Comparison of ENCODE assay signal across 1 cellular context in the genomic region with DNA sequence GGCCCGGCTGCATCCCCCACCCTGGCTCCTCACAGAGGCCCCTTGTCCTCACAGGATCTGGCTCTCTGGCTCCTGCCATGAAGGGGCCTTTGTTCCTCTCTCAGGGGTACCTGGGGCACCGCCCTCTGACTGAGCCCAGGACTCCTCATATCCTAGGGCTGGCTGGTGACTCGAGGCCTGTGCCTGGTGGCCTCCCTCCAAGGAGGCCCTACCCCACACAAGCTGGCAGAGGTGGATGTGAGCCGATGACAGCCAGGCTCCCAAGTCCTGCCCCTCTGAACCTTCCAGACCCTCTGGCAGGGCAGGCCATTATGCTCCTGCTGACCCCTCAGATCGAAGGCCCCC.
TF ChIP-seq lines count a peak whose summit lies in the region.

No MANE protein-coding gene starts in this region.

TF ChIP-seq in HepG2, 621 proteins besides CTCF, POLR2A, EP300 and RAD21 (continued from another document):
- TF ChIP-seq, protein P1, sequence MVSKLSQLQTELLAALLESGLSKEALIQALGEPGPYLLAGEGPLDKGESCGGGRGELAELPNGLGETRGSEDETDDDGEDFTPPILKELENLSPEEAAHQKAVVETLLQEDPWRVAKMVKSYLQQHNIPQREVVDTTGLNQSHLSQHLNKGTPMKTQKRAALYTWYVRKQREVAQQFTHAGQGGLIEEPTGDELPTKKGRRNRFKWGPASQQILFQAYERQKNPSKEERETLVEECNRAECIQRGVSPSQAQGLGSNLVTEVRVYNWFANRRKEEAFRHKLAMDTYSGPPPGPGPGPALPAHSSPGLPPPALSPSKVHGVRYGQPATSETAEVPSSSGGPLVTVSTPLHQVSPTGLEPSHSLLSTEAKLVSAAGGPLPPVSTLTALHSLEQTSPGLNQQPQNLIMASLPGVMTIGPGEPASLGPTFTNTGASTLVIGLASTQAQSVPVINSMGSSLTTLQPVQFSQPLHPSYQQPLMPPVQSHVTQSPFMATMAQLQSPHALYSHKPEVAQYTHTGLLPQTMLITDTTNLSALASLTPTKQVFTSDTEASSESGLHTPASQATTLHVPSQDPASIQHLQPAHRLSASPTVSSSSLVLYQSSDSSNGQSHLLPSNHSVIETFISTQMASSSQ (IDR thresholded peaks at IDR 0.05; ENCODE audit: low read depth) = no peak
- TF ChIP-seq, protein P1 (CRISPR knock-in tag; IDR thresholded peaks at IDR 0.05; ENCODE audit: borderline replicate concordance) = no peak
- TF ChIP-seq, protein P2, sequence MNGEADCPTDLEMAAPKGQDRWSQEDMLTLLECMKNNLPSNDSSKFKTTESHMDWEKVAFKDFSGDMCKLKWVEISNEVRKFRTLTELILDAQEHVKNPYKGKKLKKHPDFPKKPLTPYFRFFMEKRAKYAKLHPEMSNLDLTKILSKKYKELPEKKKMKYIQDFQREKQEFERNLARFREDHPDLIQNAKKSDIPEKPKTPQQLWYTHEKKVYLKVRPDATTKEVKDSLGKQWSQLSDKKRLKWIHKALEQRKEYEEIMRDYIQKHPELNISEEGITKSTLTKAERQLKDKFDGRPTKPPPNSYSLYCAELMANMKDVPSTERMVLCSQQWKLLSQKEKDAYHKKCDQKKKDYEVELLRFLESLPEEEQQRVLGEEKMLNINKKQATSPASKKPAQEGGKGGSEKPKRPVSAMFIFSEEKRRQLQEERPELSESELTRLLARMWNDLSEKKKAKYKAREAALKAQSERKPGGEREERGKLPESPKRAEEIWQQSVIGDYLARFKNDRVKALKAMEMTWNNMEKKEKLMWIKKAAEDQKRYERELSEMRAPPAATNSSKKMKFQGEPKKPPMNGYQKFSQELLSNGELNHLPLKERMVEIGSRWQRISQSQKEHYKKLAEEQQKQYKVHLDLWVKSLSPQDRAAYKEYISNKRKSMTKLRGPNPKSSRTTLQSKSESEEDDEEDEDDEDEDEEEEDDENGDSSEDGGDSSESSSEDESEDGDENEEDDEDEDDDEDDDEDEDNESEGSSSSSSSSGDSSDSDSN (CRISPR knock-in tag; IDR thresholded peaks at IDR 0.05) = no peak
- no peak for TF ChIP-seq ZNF30 (CRISPR knock-in tag; IDR thresholded peaks at IDR 0.05)
- TF ChIP-seq, protein P3, sequence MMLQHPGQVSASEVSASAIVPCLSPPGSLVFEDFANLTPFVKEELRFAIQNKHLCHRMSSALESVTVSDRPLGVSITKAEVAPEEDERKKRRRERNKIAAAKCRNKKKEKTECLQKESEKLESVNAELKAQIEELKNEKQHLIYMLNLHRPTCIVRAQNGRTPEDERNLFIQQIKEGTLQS (CRISPR knock-in tag; IDR thresholded peaks at IDR 0.05) = no peak
- no peak for TF ChIP-seq U2AF2 (IDR thresholded peaks at IDR 0.05; ENCODE audit: low read depth, low read length)
- no peak for TF ChIP-seq ZNF839 (CRISPR knock-in tag; IDR thresholded peaks at IDR 0.05; ENCODE audit: borderline replicate concordance)
- no peak for TF ChIP-seq RELA (CRISPR knock-in tag; IDR thresholded peaks at IDR 0.05)
- TF ChIP-seq TBX2 (CRISPR knock-in tag; IDR thresholded peaks at IDR 0.05; ENCODE audit: borderline replicate concordance) = 0 out of 2 replicates have a peak, but pooled peaks have one; percentile 7
- TF ChIP-seq ZNF782 (CRISPR knock-in tag; IDR thresholded peaks at IDR 0.05; ENCODE audit: borderline replicate concordance) = no peak
- TF ChIP-seq ZNF557 (CRISPR knock-in tag; IDR thresholded peaks at IDR 0.05) = no peak
- TF ChIP-seq SMAD3 (CRISPR knock-in tag; IDR thresholded peaks at IDR 0.05) = no peak
- TF ChIP-seq ZNF644 (CRISPR knock-in tag; IDR thresholded peaks at IDR 0.05; ENCODE audit: low read depth) = no peak
